Comparison of ENCODE assay signal across 3 cellular contexts in the genomic region with DNA sequence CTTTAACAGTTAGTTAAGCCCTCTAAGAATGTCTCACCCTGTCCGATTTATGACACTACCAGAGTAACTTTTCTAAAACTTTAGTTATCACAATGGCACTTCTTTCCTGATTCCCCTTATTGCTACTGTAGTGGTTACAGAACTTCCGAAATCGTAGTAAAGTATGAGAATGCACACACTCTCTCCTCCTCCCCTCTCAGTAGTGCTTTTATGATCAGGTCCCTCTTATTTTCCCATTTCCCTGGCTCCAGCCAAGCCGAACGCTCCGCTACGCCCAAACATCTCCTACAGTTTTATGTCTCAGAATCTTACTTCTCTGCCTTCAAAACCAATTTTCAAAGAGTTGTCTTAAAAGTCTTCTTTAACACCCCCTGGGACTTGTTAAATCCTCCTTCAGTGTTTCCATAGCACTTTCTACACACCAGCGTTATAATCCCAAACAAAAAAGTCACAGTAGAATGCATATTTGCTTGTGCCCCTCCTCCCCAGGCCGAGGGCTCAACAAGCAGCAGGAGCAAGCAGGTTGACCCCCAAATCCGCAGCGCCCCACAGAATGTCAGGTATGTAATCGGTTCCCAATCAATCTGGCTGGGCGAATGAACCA.
TF ChIP-seq lines count a peak whose summit lies in the region.

No MANE protein-coding gene starts in this region.

TF ChIP-seq in IMR-90, 13 proteins besides CTCF, POLR2A, EP300 and RAD21:
- TF ChIP-seq RCOR1 (IDR thresholded peaks at IDR 0.05; ENCODE audit: insufficient replicate concordance, low read length) (no peak), CEBPB (IDR thresholded peaks at IDR 0.05; ENCODE audit: low read depth, low read length) (no peak), MAFK (IDR thresholded peaks at IDR 0.05; ENCODE audit: low read depth, low read length) (no peak), RFX5 (IDR thresholded peaks at IDR 0.05; ENCODE audit: low read depth, low read length) (no peak), NFE2L2 (IDR thresholded peaks at IDR 0.05; ENCODE audit: low read depth, low read length) (no peak), MXI1 (IDR thresholded peaks at IDR 0.05; ENCODE audit: borderline replicate concordance, low read depth, low read length) (no peak), MAZ (IDR thresholded peaks at IDR 0.05; ENCODE audit: borderline replicate concordance, low read depth, low read length) (no peak), SMC3 (IDR thresholded peaks at IDR 0.05; ENCODE audit: low read depth, low read length) (no peak), FOS (IDR thresholded peaks at IDR 0.05; ENCODE audit: low read depth, low read length) (no peak), CHD1 (IDR thresholded peaks at IDR 0.05; ENCODE audit: low read depth, low read length) (no peak)
- TF ChIP-seq, protein P1, sequence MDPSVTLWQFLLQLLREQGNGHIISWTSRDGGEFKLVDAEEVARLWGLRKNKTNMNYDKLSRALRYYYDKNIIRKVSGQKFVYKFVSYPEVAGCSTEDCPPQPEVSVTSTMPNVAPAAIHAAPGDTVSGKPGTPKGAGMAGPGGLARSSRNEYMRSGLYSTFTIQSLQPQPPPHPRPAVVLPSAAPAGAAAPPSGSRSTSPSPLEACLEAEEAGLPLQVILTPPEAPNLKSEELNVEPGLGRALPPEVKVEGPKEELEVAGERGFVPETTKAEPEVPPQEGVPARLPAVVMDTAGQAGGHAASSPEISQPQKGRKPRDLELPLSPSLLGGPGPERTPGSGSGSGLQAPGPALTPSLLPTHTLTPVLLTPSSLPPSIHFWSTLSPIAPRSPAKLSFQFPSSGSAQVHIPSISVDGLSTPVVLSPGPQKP (IDR thresholded peaks at IDR 0.05; ENCODE audit: borderline replicate concordance, low read depth, low read length), result no peak
- TF ChIP-seq, protein P2, sequence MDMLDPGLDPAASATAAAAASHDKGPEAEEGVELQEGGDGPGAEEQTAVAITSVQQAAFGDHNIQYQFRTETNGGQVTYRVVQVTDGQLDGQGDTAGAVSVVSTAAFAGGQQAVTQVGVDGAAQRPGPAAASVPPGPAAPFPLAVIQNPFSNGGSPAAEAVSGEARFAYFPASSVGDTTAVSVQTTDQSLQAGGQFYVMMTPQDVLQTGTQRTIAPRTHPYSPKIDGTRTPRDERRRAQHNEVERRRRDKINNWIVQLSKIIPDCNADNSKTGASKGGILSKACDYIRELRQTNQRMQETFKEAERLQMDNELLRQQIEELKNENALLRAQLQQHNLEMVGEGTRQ (IDR thresholded peaks at IDR 0.05; ENCODE audit: low read depth, low read length), result no peak

TF ChIP-seq in GM12878, 131 proteins besides CTCF, POLR2A, EP300 and RAD21:
- TF ChIP-seq ATF7 (IDR thresholded peaks at IDR 0.05; ENCODE audit: low read depth) (no peak), RUNX3 (IDR thresholded peaks at IDR 0.05; ENCODE audit: low read length) (peak; percentile 24; the same call in 1 of the 2 replicates), CHD4 (IDR thresholded peaks at IDR 0.05) (no peak), MYB (IDR thresholded peaks at IDR 0.05; ENCODE audit: borderline replicate concordance, low read depth, low read length) (no peak), DPF2 (IDR thresholded peaks at IDR 0.05) (no peak), RELB (IDR thresholded peaks at IDR 0.05; ENCODE audit: low read depth) (no peak), HDAC2 (IDR thresholded peaks at IDR 0.05) (no peak), STAT3 (IDR thresholded peaks at IDR 0.05; ENCODE audit: low read depth, low read length) (no peak), ETV6 (conservative IDR thresholded peaks at IDR 0.05 in 1 of 2, IDR thresholded peaks at IDR 0.05 in 1 of 2; ENCODE audit: borderline replicate concordance in 1 of 2, low read depth in 1 of 2) (peak in 1 of 2 experiments; percentile 11; a peak in 1 of 4 replicates), RELA (IDR thresholded peaks at IDR 0.05; ENCODE audit: borderline replicate concordance, partially characterized antibody) (no peak)
- TF ChIP-seq, protein P3, sequence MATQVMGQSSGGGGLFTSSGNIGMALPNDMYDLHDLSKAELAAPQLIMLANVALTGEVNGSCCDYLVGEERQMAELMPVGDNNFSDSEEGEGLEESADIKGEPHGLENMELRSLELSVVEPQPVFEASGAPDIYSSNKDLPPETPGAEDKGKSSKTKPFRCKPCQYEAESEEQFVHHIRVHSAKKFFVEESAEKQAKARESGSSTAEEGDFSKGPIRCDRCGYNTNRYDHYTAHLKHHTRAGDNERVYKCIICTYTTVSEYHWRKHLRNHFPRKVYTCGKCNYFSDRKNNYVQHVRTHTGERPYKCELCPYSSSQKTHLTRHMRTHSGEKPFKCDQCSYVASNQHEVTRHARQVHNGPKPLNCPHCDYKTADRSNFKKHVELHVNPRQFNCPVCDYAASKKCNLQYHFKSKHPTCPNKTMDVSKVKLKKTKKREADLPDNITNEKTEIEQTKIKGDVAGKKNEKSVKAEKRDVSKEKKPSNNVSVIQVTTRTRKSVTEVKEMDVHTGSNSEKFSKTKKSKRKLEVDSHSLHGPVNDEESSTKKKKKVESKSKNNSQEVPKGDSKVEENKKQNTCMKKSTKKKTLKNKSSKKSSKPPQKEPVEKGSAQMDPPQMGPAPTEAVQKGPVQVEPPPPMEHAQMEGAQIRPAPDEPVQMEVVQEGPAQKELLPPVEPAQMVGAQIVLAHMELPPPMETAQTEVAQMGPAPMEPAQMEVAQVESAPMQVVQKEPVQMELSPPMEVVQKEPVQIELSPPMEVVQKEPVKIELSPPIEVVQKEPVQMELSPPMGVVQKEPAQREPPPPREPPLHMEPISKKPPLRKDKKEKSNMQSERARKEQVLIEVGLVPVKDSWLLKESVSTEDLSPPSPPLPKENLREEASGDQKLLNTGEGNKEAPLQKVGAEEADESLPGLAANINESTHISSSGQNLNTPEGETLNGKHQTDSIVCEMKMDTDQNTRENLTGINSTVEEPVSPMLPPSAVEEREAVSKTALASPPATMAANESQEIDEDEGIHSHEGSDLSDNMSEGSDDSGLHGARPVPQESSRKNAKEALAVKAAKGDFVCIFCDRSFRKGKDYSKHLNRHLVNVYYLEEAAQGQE (IDR thresholded peaks at IDR 0.05; ENCODE audit: low read depth, low read length), result no peak
- TF ChIP-seq, protein P4, sequence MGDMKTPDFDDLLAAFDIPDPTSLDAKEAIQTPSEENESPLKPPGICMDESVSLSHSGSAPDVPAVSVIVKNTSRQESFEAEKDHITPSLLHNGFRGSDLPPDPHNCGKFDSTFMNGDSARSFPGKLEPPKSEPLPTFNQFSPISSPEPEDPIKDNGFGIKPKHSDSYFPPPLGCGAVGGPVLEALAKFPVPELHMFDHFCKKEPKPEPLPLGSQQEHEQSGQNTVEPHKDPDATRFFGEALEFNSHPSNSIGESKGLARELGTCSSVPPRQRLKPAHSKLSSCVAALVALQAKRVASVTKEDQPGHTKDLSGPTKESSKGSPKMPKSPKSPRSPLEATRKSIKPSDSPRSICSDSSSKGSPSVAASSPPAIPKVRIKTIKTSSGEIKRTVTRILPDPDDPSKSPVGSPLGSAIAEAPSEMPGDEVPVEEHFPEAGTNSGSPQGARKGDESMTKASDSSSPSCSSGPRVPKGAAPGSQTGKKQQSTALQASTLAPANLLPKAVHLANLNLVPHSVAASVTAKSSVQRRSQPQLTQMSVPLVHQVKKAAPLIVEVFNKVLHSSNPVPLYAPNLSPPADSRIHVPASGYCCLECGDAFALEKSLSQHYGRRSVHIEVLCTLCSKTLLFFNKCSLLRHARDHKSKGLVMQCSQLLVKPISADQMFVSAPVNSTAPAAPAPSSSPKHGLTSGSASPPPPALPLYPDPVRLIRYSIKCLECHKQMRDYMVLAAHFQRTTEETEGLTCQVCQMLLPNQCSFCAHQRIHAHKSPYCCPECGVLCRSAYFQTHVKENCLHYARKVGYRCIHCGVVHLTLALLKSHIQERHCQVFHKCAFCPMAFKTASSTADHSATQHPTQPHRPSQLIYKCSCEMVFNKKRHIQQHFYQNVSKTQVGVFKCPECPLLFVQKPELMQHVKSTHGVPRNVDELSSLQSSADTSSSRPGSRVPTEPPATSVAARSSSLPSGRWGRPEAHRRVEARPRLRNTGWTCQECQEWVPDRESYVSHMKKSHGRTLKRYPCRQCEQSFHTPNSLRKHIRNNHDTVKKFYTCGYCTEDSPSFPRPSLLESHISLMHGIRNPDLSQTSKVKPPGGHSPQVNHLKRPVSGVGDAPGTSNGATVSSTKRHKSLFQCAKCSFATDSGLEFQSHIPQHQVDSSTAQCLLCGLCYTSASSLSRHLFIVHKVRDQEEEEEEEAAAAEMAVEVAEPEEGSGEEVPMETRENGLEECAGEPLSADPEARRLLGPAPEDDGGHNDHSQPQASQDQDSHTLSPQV (IDR thresholded peaks at IDR 0.05), result no peak
TF ChIP-seq in GM12878: peak in this region for 2.

TF ChIP-seq in HepG2, 621 proteins besides CTCF, POLR2A, EP300 and RAD21:
- no peak for TF ChIP-seq ZFP1 (CRISPR knock-in tag; IDR thresholded peaks at IDR 0.05)
- TF ChIP-seq, protein P5, sequence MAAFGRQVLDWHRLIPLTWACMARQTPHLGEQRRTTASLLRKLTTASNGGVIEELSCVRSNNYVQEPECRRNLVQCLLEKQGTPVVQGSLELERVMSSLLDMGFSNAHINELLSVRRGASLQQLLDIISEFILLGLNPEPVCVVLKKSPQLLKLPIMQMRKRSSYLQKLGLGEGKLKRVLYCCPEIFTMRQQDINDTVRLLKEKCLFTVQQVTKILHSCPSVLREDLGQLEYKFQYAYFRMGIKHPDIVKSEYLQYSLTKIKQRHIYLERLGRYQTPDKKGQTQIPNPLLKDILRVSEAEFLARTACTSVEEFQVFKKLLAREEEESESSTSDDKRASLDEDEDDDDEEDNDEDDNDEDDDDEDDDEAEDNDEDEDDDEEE (CRISPR knock-in tag; IDR thresholded peaks at IDR 0.05), result peak; percentile 13; the same call in 1 of the 2 replicates
